ENCODE assay signal across 8 cellular contexts in the genomic region with DNA sequence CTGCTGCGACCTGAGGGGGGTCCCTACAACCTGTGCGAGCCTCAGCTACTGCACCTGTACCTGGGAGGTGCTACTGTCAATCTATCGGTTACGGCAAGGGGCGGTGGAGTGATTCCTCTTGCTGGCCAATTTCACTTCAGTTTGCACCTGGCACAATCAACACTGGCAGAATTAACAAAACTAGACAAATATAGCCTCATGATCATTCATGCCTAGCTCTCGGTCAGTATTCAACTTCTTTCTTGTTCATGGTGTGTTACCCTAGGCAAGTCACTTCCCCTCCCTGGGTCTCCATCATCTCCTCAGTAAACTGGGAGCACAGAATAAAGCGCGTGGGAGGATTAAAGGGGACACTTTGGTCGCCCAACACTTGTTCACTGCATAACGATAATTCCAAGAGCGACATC. TPM values are rescaled to one million over a fixed set of nuclear protein-coding genes. Genes with fewer than 3 reads are reported as not detected.
A peak's percentile ranks its signal among the peaks of the same experiment; 100 is the strongest.
DNase-seq lines count a peak whose midpoint lies in the region; ATAC-seq and TF ChIP-seq lines count a peak whose summit lies in the region.

No MANE protein-coding gene starts in this region.

- H3K4me1 Mint-ChIP-seq in CD8-positive, alpha-beta T cell (ENCODE audit: low read depth): peaks cover 57% of the 10 kb centered on the region

- peak overlapping the region; percentile 94 for H3K4me3 ChIP-seq in CD8-positive, alpha-beta T cell (ENCODE audit: low read depth, low read length)
- H3K4me3 ChIP-seq in body of pancreas (peak overlapping the region; percentile 50 to 79), mononuclear cell (ENCODE audit: low read length) (peak overlapping the region; percentile 77)

- H3K36me3 Mint-ChIP-seq in CD8-positive, alpha-beta T cell: peaks cover 54% of the 10 kb centered on the region

- TF ChIP-seq CTCF in CD8-positive, alpha-beta T cell (IDR thresholded peaks at IDR 0.05): no peak
- TF ChIP-seq CTCF in body of pancreas (IDR thresholded peaks at IDR 0.05): no peak

- no peak for TF ChIP-seq POLR2A in body of pancreas (IDR thresholded peaks at IDR 0.05)

- peak overlapping the region; percentile 85 for H3K27ac ChIP-seq in CD8-positive, alpha-beta T cell (ENCODE audit: low read depth, low read length)
- peak overlapping the region; percentile 53 to 87 (median 74) for H3K27ac ChIP-seq in body of pancreas

- DNase-seq in CD8-positive, alpha-beta T cell: no peak
- DNase-seq in body of pancreas (no peak), NCI-H2081 treated with DMSO at 0.1 percent for 48 hours (lab: John Stamatoyannopoulos, UW) (no peak), HUDEP-2 (lab: John Stamatoyannopoulos, UW; ENCODE audit: unreplicated experiment in 76 of 76) (no peak)
- DNase-seq in activated CD4-positive, alpha-beta T cell treated with anti-CD3 and anti-CD28 coated beads for 4 hours: no peak

- 4 to 6% methylated on average over 11 of the region's 11 CpGs for WGBS in body of pancreas, 2 donors

- no peaks in the 10 kb centered on the region for H3K9me3 Mint-ChIP-seq in CD8-positive, alpha-beta T cell

- ATAC-seq in CD8-positive, alpha-beta T cell: no peak
- ATAC-seq in HG03196 (IDR thresholded peaks at IDR 0.05; ENCODE audit: unreplicated experiment): peak; percentile 13
- no peak for ATAC-seq in body of pancreas
- no peak for ATAC-seq in GM21723 (IDR thresholded peaks at IDR 0.05; ENCODE audit: unreplicated experiment)

- H3K27me3 Mint-ChIP-seq in CD8-positive, alpha-beta T cell (ENCODE audit: low read depth): no peaks in the 10 kb centered on the region

- peak overlapping the region; percentile 98 for H3K27ac Mint-ChIP-seq in CD8-positive, alpha-beta T cell

- H3K4me1 ChIP-seq in CD8-positive, alpha-beta T cell (ENCODE audit: insufficient read depth, low read length): peaks cover 45% of the 10 kb centered on the region
- H3K4me1 ChIP-seq in body of pancreas (peaks cover 29% of the 10 kb centered on the region), mononuclear cell (ENCODE audit: insufficient read depth, low read length) (peaks cover 51% of the 10 kb centered on the region)

- POLR2A ChIA-PET in CD8-positive, alpha-beta T cell (lab: Charles Lee): interaction anchor here (0.9 to 4.4 kb wide), 5 partner anchors 9 to 193 kb away, joined by 4 to 41 read pairs (median 5); a partner anchor contains a TSS

- intact Hi-C loops in CD8-positive, alpha-beta T cell (cut with DNase I, micrococcal nuclease): loop anchor here (1.0 to 10.0 kb wide), 12 partner anchors 51 to 1950 kb away; a partner anchor contains a TSS
- intact Hi-C loops in body of pancreas (cut with DNase I): loop anchor here (10.0 kb wide), 1 partner anchor 140 kb away; a partner anchor contains a TSS

- CTCF ChIA-PET in CD8-positive, alpha-beta T cell (lab: Charles Lee): no interaction called here

- peak overlapping the region; percentile 93 for H3K4me3 Mint-ChIP-seq in CD8-positive, alpha-beta T cell

- no peaks in the 10 kb centered on the region for H3K27me3 ChIP-seq in CD8-positive, alpha-beta T cell (ENCODE audit: insufficient read depth, low read length)
- no peaks in the 10 kb centered on the region for H3K27me3 ChIP-seq in body of pancreas
- H3K27me3 ChIP-seq in mononuclear cell (ENCODE audit: insufficient read depth, low read length): no peaks in the 10 kb centered on the region

- peaks cover 4% of the 10 kb centered on the region for H3K36me3 ChIP-seq in CD8-positive, alpha-beta T cell (ENCODE audit: insufficient read depth, low read length)
- no peaks in the 10 kb centered on the region for H3K36me3 ChIP-seq in body of pancreas (replicated peaks in 1 of 2; ENCODE audit: insufficient read depth in 1 of 2, low read depth in 2 of 2)

- no peaks in the 10 kb centered on the region for H3K9me3 ChIP-seq in CD8-positive, alpha-beta T cell (ENCODE audit: low read length)
- no peaks in the 10 kb centered on the region for H3K9me3 ChIP-seq in body of pancreas
- H3K9me3 ChIP-seq in mononuclear cell (ENCODE audit: low read depth, low read length): no peaks in the 10 kb centered on the region

RNA-seq across cellular contexts. Expression of a gene that starts 0.6 kb away (rescaled TPM):
- total RNA-seq in CD8-positive, alpha-beta T cell: 10 to 100 TPM; 29.3 to 33.9 TPM
- total RNA-seq in body of pancreas: 1 to 10 TPM; 1.6 to 2.3 TPM
- 9.3 TPM for total RNA-seq in mononuclear cell

RNA-seq across cellular contexts. Expression of a gene that starts 0.9 kb away (rescaled TPM):
- 100 to 1,000 TPM; 221 to 238 TPM for total RNA-seq in CD8-positive, alpha-beta T cell
- total RNA-seq in body of pancreas (10 to 100 TPM; 26.2 to 56.0 TPM), mononuclear cell (197 TPM)

RNA-seq across cellular contexts. Expression of a gene that starts 48.0 kb away (rescaled TPM):
- under 1 TPM; 0.25 to 0.43 TPM for total RNA-seq in CD8-positive, alpha-beta T cell
- total RNA-seq in body of pancreas (1 to 10 TPM; 2.0 to 5.2 TPM), mononuclear cell (4.0 TPM)
